8 cellular contexts compared by ENCODE assay signal in genomic region chr4:6781561-6781960, GRCh38. TPM values are rescaled to one million over a fixed set of nuclear protein-coding genes. Genes with fewer than 3 reads are reported as not detected.
DNase-seq lines count a peak whose midpoint lies in the region; ATAC-seq, FAIRE-seq and TF ChIP-seq lines count a peak whose summit lies in the region.

No MANE protein-coding gene starts in this region.

- peaks cover 34% of the 10 kb centered on the region for H3K79me2 ChIP-seq in astrocyte (ENCODE audit: insufficient read depth, low read length)

- no peak for DNase-seq in activated naive CD4-positive, alpha-beta T cell treated with anti-CD3 and anti-CD28 coated beads, Interleukin-2, amount 10 ng/mL, durations not matched to agents 7 days and 5 days
- no peak for DNase-seq in activated naive CD4-positive, alpha-beta T cell treated with anti-CD3 and anti-CD28 coated beads, Interleukin-2, amount 50 U/mL, for 16 hours
- DNase-seq in astrocyte (ENCODE audit: low read depth): no peak
- DNase-seq in mesenteric fat pad (ENCODE audit: low spot score): peak; percentile 35
- no peak for DNase-seq in transverse colon
- DNase-seq in NAMALWA (ENCODE audit: low spot score): no peak
- DNase-seq in T1000 (lab: John Stamatoyannopoulos, UW): no peak

- peaks cover 7% of the 10 kb centered on the region for H3K4me1 ChIP-seq in astrocyte (ENCODE audit: insufficient read depth, low read length)
- peaks cover 7 to 49% (median 30%) of the 10 kb centered on the region in 4 donors for H3K4me1 ChIP-seq in transverse colon

- no peak overlapping the region for H2AFZ ChIP-seq in astrocyte (ENCODE audit: low read depth, low read length)

- no peak for FAIRE-seq in astrocyte (lab: Jason Lieb, UNC)

- H3K27me3 ChIP-seq in astrocyte (ENCODE audit: insufficient read depth, low read length): peaks cover under 1% of the 10 kb centered on the region
- H3K27me3 ChIP-seq in transverse colon: no peaks in the 10 kb centered on the region

- TF ChIP-seq CTCF in astrocyte (IDR thresholded peaks at IDR 0.05; ENCODE audit: insufficient read depth, low read depth, low read length): no peak
- TF ChIP-seq CTCF in transverse colon (IDR thresholded peaks at IDR 0.05): no peak

- no peak for ATAC-seq in GM18520 (IDR thresholded peaks at IDR 0.05; ENCODE audit: unreplicated experiment)

- no peak for TF ChIP-seq EP300 in transverse colon (IDR thresholded peaks at IDR 0.05; ENCODE audit: low read depth)

- peak overlapping the region; percentile 65 for H3K4me3 Mint-ChIP-seq in activated naive CD4-positive, alpha-beta T cell treated with anti-CD3 and anti-CD28 coated beads, Interleukin-2, amount 10 ng/mL, durations not matched to agents 7 days and 5 days
- H3K4me3 Mint-ChIP-seq in astrocyte (ENCODE audit: unreplicated experiment): peak overlapping the region; percentile 83

- H3K9me3 ChIP-seq in astrocyte (ENCODE audit: insufficient read depth, low read depth, low read length): no peaks in the 10 kb centered on the region
- H3K9me3 ChIP-seq in transverse colon: no peaks in the 10 kb centered on the region

- H3K36me3 Mint-ChIP-seq in activated naive CD4-positive, alpha-beta T cell treated with anti-CD3 and anti-CD28 coated beads, Interleukin-2, amount 10 ng/mL, durations not matched to agents 7 days and 5 days: peaks cover 6% of the 10 kb centered on the region
- no peaks in the 10 kb centered on the region for H3K36me3 Mint-ChIP-seq in astrocyte (ENCODE audit: low read depth, unreplicated experiment)

- peaks cover 30% of the 10 kb centered on the region for H4K20me1 ChIP-seq in astrocyte (ENCODE audit: insufficient read depth, low read length)

- H3K9ac ChIP-seq in astrocyte (ENCODE audit: low read length): peak overlapping the region; percentile 95

- in situ Hi-C loops in transverse colon (cut with MboI; ENCODE audit: low pct_ligation_motif_present in 1 of 4, low pct_unique_long_range_greater_than_20kb in 1 of 4, low sequenced_read_pairs in 3 of 4): no loop called here

- CTCF ChIA-PET in activated naive CD4-positive, alpha-beta T cell treated with anti-CD3 and anti-CD28 coated beads, Interleukin-2, amount 10 ng/mL, durations not matched to agents 7 days and 5 days (lab: Charles Lee): interaction anchor here (0.9 to 2.6 kb wide), 3 partner anchors 12 to 107 kb away, joined by 3 to 9 read pairs (median 7); no protein-coding TSS in a partner anchor

- 73 to 79% methylated on average over 6 of the region's 6 CpGs for WGBS in transverse colon (ENCODE audit: low coverage in 1 of 2), 2 donors

- H3K36me3 ChIP-seq in astrocyte (ENCODE audit: insufficient read depth, low read length): no peaks in the 10 kb centered on the region
- no peaks in the 10 kb centered on the region for H3K36me3 ChIP-seq in transverse colon

- H3K4me1 Mint-ChIP-seq in activated naive CD4-positive, alpha-beta T cell treated with anti-CD3 and anti-CD28 coated beads, Interleukin-2, amount 10 ng/mL, durations not matched to agents 7 days and 5 days: peaks cover 64% of the 10 kb centered on the region
- peaks cover 32% of the 10 kb centered on the region for H3K4me1 Mint-ChIP-seq in astrocyte (ENCODE audit: low read depth, unreplicated experiment)

- intact Hi-C loops in transverse colon (cut with DNase I; ENCODE audit: low total_unique reads): loop anchor here (5.0 kb wide), 1 partner anchor 59 kb away; no protein-coding TSS in a partner anchor

- no peak for TF ChIP-seq POLR2A in transverse colon (IDR thresholded peaks at IDR 0.05)

- no peak overlapping the region for H3K4me3 ChIP-seq in astrocyte (ENCODE audit: insufficient read depth, low read depth, low read length)
- peak overlapping the region in 3 of 4 donors; percentile 81 to 99 (median 94) for H3K4me3 ChIP-seq in transverse colon

- H3K27ac ChIP-seq in astrocyte (ENCODE audit: low read depth, low read length) (no peak overlapping the region), transverse colon (peak overlapping the region; percentile 99 to 100 (median 100))

- H3K9me3 Mint-ChIP-seq in activated naive CD4-positive, alpha-beta T cell treated with anti-CD3 and anti-CD28 coated beads, Interleukin-2, amount 10 ng/mL, durations not matched to agents 7 days and 5 days: no peaks in the 10 kb centered on the region
- no peaks in the 10 kb centered on the region for H3K9me3 Mint-ChIP-seq in astrocyte (ENCODE audit: unreplicated experiment)

- H3K27me3 Mint-ChIP-seq in activated naive CD4-positive, alpha-beta T cell treated with anti-CD3 and anti-CD28 coated beads, Interleukin-2, amount 10 ng/mL, durations not matched to agents 7 days and 5 days: peaks cover 4% of the 10 kb centered on the region
- no peaks in the 10 kb centered on the region for H3K27me3 Mint-ChIP-seq in astrocyte (ENCODE audit: low read depth, unreplicated experiment)

- H3K4me2 ChIP-seq in astrocyte (ENCODE audit: low read length): peak overlapping the region; percentile 100

- H3K27ac Mint-ChIP-seq in activated naive CD4-positive, alpha-beta T cell treated with anti-CD3 and anti-CD28 coated beads, Interleukin-2, amount 10 ng/mL, durations not matched to agents 7 days and 5 days: peak overlapping the region; percentile 68
- H3K27ac Mint-ChIP-seq in astrocyte (ENCODE audit: unreplicated experiment): peak overlapping the region; percentile 76

RNA-seq across cellular contexts. Expression of gene KIAA0232, which starts 1.0 kb away (rescaled TPM):
- total RNA-seq in astrocyte (25.0 and 27.6 TPM in 2 replicates), mesenteric fat pad (33.4 TPM), transverse colon (10 to 100 TPM; 17.9 to 83.4 (median 43.0) TPM)
